In genomic region chr3:152538518-152538917, GRCh38 we compare ENCODE assay signal across 22 cellular contexts.
"Had no signal": no experiment of that assay in that cellular context is flagged by ENCODE, and none has a peak within 500 bp of the region (broad histone marks: within the 10 kb centered on the region; RNA-seq: fewer than 3 reads in every experiment).

No MANE protein-coding gene starts in this region.

- H3K9me3 ChIP-seq: colonic mucosa had no signal

- H3K4me3 ChIP-seq: colonic mucosa, dorsolateral prefrontal cortex had no signal

- H3K4me1 ChIP-seq: colonic mucosa had no signal

- H3K27me3 ChIP-seq: colonic mucosa, dorsolateral prefrontal cortex had no signal

- H3K36me3 ChIP-seq: colonic mucosa, WERI-Rb-1 had no signal

- DNase-seq: activated B cell treated with CpG ODN at 0.5 μM for 24 hours; activated CD4-positive, alpha-beta memory T cell treated with anti-CD3 and anti-CD28 coated beads for 36 hours; activated CD4-positive, alpha-beta T cell treated with anti-CD3 and anti-CD28 coated beads for 48 hours; activated CD4-positive, alpha-beta T cell treated with anti-CD3 and anti-CD28 coated beads, Interleukin-2, amount 50 U/mL, for 1 hour; activated CD8-positive, alpha-beta memory T cell treated with anti-CD3 and anti-CD28 coated beads, Interleukin-2, amount 10 ng/mL, durations not matched to agents 7 days and 5 days; activated CD8-positive, alpha-beta memory T cell treated with anti-CD3 and anti-CD28 coated beads, Interleukin-2, amount 50 U/mL, for 4 hours; activated CD8-positive, alpha-beta T cell treated with anti-CD3 and anti-CD28 coated beads, Interleukin-2, amount 10 ng/mL, durations not matched to agents 7 days and 5 days; activated effector memory CD4-positive, alpha-beta T cell treated with anti-CD3 and anti-CD28 coated beads, Interleukin-2, amount 50 U/mL, for 16 hours; activated naive CD4-positive, alpha-beta T cell treated with anti-CD3 and anti-CD28 coated beads, Interleukin-2, amount 50 U/mL, for 16 hours; activated T-cell treated with anti-CD3 and anti-CD28 coated beads, Interleukin-2, amount 50 U/mL, for 1 hour; activated T-cell treated with anti-CD3 and anti-CD28 coated beads, Interleukin-2, amount 50 U/mL, for 48 hours; amniotic stem cell; anterior cingulate cortex; caudate nucleus; colonic mucosa; dorsolateral prefrontal cortex; effector memory CD4-positive, alpha-beta T cell; head of caudate nucleus; T-helper 1 cell; T-helper 17 cell; T1000; WERI-Rb-1 had no signal

- H3K27ac ChIP-seq: colonic mucosa, dorsolateral prefrontal cortex, WERI-Rb-1 had no signal
